ENCODE assay signal across 8 cellular contexts in genomic region chr3:8443829-8444791, GRCh38. TPM values are rescaled to one million over a fixed set of nuclear protein-coding genes. Genes with fewer than 3 reads are reported as not detected.
A peak's percentile ranks its signal among the peaks of the same experiment; 100 is the strongest.
DNase-seq lines count a peak whose midpoint lies in the region; ATAC-seq and TF ChIP-seq lines count a peak whose summit lies in the region.

No MANE protein-coding gene starts in this region.

- DNase-seq in SIG-M5 treated with dmso at 0.1 percent for 504 hours (lab: John Stamatoyannopoulos, UW; ENCODE audit: unreplicated experiment) (peak; percentile 81), SIG-M5 (lab: John Stamatoyannopoulos, UW) (no peak), NCI-H226 (peak; percentile 98), chondrocyte (ENCODE audit: low spot score) (peak; percentile 98), kidney glomerular epithelial cell (lab: John Stamatoyannopoulos, UW) (peak; percentile 100), substantia nigra (lab: John Stamatoyannopoulos, UW) (peak in 40 of 49 donors; percentile 6 to 74 (median 28))
- no peak for DNase-seq in effector CD4-positive, alpha-beta T cell

- peak overlapping the region; percentile 3 for H3K27ac ChIP-seq in substantia nigra (ENCODE audit: low read depth, low read length, poor library complexity, severe bottlenecking)

- peaks cover 8% of the 10 kb centered on the region for H3K4me1 Mint-ChIP-seq in chondrocyte (ENCODE audit: low read depth)

- H3K4me3 Mint-ChIP-seq in chondrocyte (ENCODE audit: unreplicated experiment) = no peak overlapping the region

- no peak overlapping the region for H3K27ac Mint-ChIP-seq in chondrocyte (ENCODE audit: unreplicated experiment)

- H3K9me3 Mint-ChIP-seq in chondrocyte (ENCODE audit: low read depth) = no peaks in the 10 kb centered on the region

- TF ChIP-seq CTCF in chondrocyte (IDR thresholded peaks at IDR 0.05) = no peak

- H3K27me3 Mint-ChIP-seq in chondrocyte (ENCODE audit: low read depth) = no peaks in the 10 kb centered on the region

- H3K36me3 Mint-ChIP-seq in chondrocyte (ENCODE audit: low read depth) = no peaks in the 10 kb centered on the region

- no peak for ATAC-seq in GM21723 (IDR thresholded peaks at IDR 0.05; ENCODE audit: unreplicated experiment)

RNA-seq across cellular contexts. Expression of gene LMCD1, which starts 57.5 kb away (rescaled TPM):
- 260 to 268 TPM (median 263 TPM) in 3 replicates for total RNA-seq in chondrocyte

Comparison
In these comparisons a context has a peak if more than half of its experiments do, and no peak if none do; other contexts are left out.
1. DNase-seq: peak in SIG-M5 treated with dmso at 0.1 percent for 504 hours (single experiment), NCI-H226 (single experiment), chondrocyte (single experiment), kidney glomerular epithelial cell (single experiment) and substantia nigra (40 of 49); none in SIG-M5 (single experiment) and effector CD4-positive, alpha-beta T cell (single experiment).